8 cellular contexts compared by ENCODE assay signal in the genomic region with DNA sequence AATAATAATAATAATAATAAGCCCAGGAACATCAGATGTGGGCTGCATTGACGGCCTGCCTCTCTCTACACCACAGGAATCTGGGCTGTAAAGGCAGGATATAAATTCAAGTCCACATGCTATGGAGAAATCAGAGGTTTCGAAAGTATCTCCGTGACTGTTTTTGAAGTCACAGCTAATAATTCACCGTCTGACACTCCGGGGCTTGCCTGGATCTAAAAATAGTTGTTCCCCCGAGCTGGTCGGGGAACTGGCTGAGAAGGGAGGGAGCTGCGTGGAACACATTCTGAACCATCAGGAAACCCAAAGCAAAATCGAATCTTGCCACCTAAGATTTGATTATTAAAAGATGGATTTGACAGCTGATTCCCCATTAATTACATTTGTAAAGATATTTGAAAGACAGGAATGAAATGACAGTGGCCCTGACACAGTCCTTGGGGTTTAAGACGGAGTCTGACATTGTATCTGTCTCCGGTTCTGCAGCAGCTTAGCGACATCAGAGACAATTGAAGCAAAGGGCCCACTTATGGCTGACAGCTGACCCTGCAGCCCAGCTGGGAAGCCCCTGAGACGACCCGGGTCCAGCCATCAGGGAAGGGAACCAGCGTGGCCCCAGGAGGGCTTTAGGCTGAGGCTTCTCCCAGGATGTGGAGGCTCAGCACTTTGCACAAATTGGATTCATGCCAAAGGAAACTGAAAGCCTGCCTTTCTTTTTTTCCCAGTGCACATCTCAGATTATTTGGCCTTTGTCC. TPM values are rescaled to one million over a fixed set of nuclear protein-coding genes. Genes with fewer than 3 reads are reported as not detected.
A peak's percentile ranks its signal among the peaks of the same experiment; 100 is the strongest.
DNase-seq lines count a peak whose midpoint lies in the region; ATAC-seq, FAIRE-seq and TF ChIP-seq lines count a peak whose summit lies in the region.

No MANE protein-coding gene starts in this region.

- H3K9me1 ChIP-seq in K562 (ENCODE audit: control insufficient read depth, insufficient read depth, low read length) = no peaks in the 10 kb centered on the region

- H3K9ac ChIP-seq in K562 (ENCODE audit: insufficient read depth in 1 of 2, low read depth in 2 of 2, low read length in 2 of 2) = peak overlapping the region in 1 of 2 experiments; percentile 49; a peak in 1 of 4 replicates
- H3K9ac ChIP-seq in liver (ENCODE audit: low read depth in 1 of 2, low read length in 2 of 2) = peak overlapping the region in 1 of 2 donors; percentile 23

- peaks cover 2% of the 10 kb centered on the region for H3K4me1 Mint-ChIP-seq in activated CD4-positive, alpha-beta T cell treated with anti-CD3 and anti-CD28 coated beads for 36 hours

- no peaks in the 10 kb centered on the region for H3K36me3 ChIP-seq in A673 (ENCODE audit: insufficient read depth, low read length, poor library complexity, severe bottlenecking)
- no peaks in the 10 kb centered on the region for H3K36me3 ChIP-seq in K562 (ENCODE audit: control insufficient read depth, insufficient read depth, low read length)
- no peaks in the 10 kb centered on the region for H3K36me3 ChIP-seq in liver (ENCODE audit: control insufficient read depth in 4 of 4, insufficient read depth in 3 of 4, low read depth in 1 of 4, low read length in 3 of 4)
- H3K36me3 ChIP-seq in transverse colon = no peaks in the 10 kb centered on the region

- CTCF ChIA-PET in A673 (lab: Charles Lee) = no interaction called here
- CTCF ChIA-PET in K562 (lab: Yijun Ruan, JAX; ENCODE audit: low intra/inter-chr PET ratio) = no interaction called here
- CTCF ChIA-PET in activated CD4-positive, alpha-beta T cell treated with anti-CD3 and anti-CD28 coated beads for 36 hours (lab: Charles Lee) = no interaction called here

- WGBS in K562 (ENCODE audit: insufficient coverage, low coverage, missing lambda C conversion rate) = 41% methylated on average over 15 of the region's 15 CpGs
- 50% methylated on average over 15 of the region's 15 CpGs for WGBS in liver
- WGBS in transverse colon (ENCODE audit: low coverage in 1 of 2), 2 donors = 43 to 52% methylated on average over 12 to 15 of the region's 15 CpGs

- H3K4me1 ChIP-seq in A673 (ENCODE audit: insufficient read depth, low read length, poor library complexity, severe bottlenecking) (peaks cover 48% of the 10 kb centered on the region), K562 (replicated peaks in 1 of 2; ENCODE audit: control insufficient read depth in 2 of 2, insufficient read depth in 2 of 2, low read length in 2 of 2) (peaks cover 5 to 16% of the 10 kb centered on the region in 2 experiments), liver (ENCODE audit: control insufficient read depth in 4 of 4, insufficient read depth in 4 of 4, low read length in 3 of 4) (peaks cover 5 to 28% (median 20%) of the 10 kb centered on the region in 4 donors), transverse colon (peaks cover 0 to 19% (median 4%) of the 10 kb centered on the region in 4 donors)

- no peaks in the 10 kb centered on the region for H3K36me3 Mint-ChIP-seq in activated CD4-positive, alpha-beta T cell treated with anti-CD3 and anti-CD28 coated beads for 36 hours (ENCODE audit: low read depth)

- no peaks in the 10 kb centered on the region for H3K27me3 Mint-ChIP-seq in activated CD4-positive, alpha-beta T cell treated with anti-CD3 and anti-CD28 coated beads for 36 hours

- H4K20me1 ChIP-seq in K562 (replicated peaks; ENCODE audit: control insufficient read depth, insufficient read depth, low read length) = no peaks in the 10 kb centered on the region

- H3K27me3 ChIP-seq in A673 (replicated peaks; ENCODE audit: insufficient read depth, low read depth, low read length, poor library complexity) = no peaks in the 10 kb centered on the region
- H3K27me3 ChIP-seq in K562 (ENCODE audit: control insufficient read depth in 2 of 2, insufficient read depth in 2 of 2, low read length in 2 of 2) = peaks cover 0 to 6% of the 10 kb centered on the region in 2 experiments; a peak in 1 of 5 replicates
- H3K27me3 ChIP-seq in liver (ENCODE audit: control insufficient read depth in 4 of 4, insufficient read depth in 4 of 4, low read length in 3 of 4) = no peaks in the 10 kb centered on the region
- H3K27me3 ChIP-seq in transverse colon = no peaks in the 10 kb centered on the region

- no peak for TF ChIP-seq CTCF in A673 (conservative IDR thresholded peaks at IDR 0.05; ENCODE audit: low read depth, low read length)
- no peak for TF ChIP-seq CTCF in K562 (IDR thresholded peaks at IDR 0.05 in 2 of 3, conservative IDR thresholded peaks at IDR 0.05 in 1 of 3; ENCODE audit: insufficient read depth in 2 of 3, low read depth in 1 of 3, low read length in 3 of 3)
- no peak for TF ChIP-seq CTCF in liver (IDR thresholded peaks at IDR 0.05; ENCODE audit: low read depth, low read length, missing input control)
- no peak for TF ChIP-seq CTCF in transverse colon (IDR thresholded peaks at IDR 0.05)

- no peak for FAIRE-seq in K562 (lab: Jason Lieb, UNC)

- TF ChIP-seq EP300 in K562 (IDR thresholded peaks at IDR 0.05; ENCODE audit: low read length) (no peak), transverse colon (IDR thresholded peaks at IDR 0.05; ENCODE audit: low read depth) (no peak)

- H3K9me3 Mint-ChIP-seq in activated CD4-positive, alpha-beta T cell treated with anti-CD3 and anti-CD28 coated beads for 36 hours (ENCODE audit: low read depth) = no peaks in the 10 kb centered on the region

- no peaks in the 10 kb centered on the region for H3K79me2 ChIP-seq in K562 (ENCODE audit: control insufficient read depth, insufficient read depth, low read length)

- peak; percentile 49 for DNase-seq in A673 (ENCODE audit: low spot score)
- DNase-seq in K562 (ENCODE audit: extremely low read depth in 1 of 4, low spot score in 3 of 4) = no peak
- no peak for DNase-seq in transverse colon
- no peak for DNase-seq in activated gamma-delta T cell treated with Interleukin-2 at 50 U/mL for 16 hours
- no peak for DNase-seq in NCI-H2171 (lab: John Stamatoyannopoulos, UW)
- no peak for DNase-seq in activated CD4-positive, alpha-beta T cell treated with anti-CD3 and anti-CD28 coated beads for 36 hours

- intact Hi-C loops in A673 (cut with micrococcal nuclease; ENCODE audit: unreplicated experiment) (no loop called here), K562 (cut with micrococcal nuclease) (no loop called here), transverse colon (cut with DNase I; ENCODE audit: low total_unique reads) (no loop called here)
- intact Hi-C loops in activated CD4-positive, alpha-beta T cell treated with anti-CD3 and anti-CD28 coated beads for 36 hours (cut with DNase I, micrococcal nuclease) = no loop called here

- TF ChIP-seq RAD21 in K562 (CRISPR knock-in tag; conservative IDR thresholded peaks at IDR 0.05 in 1 of 2, IDR thresholded peaks at IDR 0.05 in 1 of 2) (no peak), liver (IDR thresholded peaks at IDR 0.05) (peak in 1 of 2 donors; percentile 20)

- BruUV-seq in A673 (replicated peaks; lab: Mats Ljungman, UMichigan) = no TSS peak
- no TSS peak for BruUV-seq in K562 (replicated peaks; lab: Mats Ljungman, UMichigan)

- TF ChIP-seq POLR2A in K562 (conservative IDR thresholded peaks at IDR 0.05) = no peak
- no peak for TF ChIP-seq POLR2A in transverse colon (IDR thresholded peaks at IDR 0.05)

- no peak overlapping the region for H3K27ac Mint-ChIP-seq in activated CD4-positive, alpha-beta T cell treated with anti-CD3 and anti-CD28 coated beads for 36 hours

- POLR2A ChIA-PET in A673 (lab: Charles Lee; ENCODE audit: low non-redundant PET) = no interaction called here
- POLR2A ChIA-PET in K562 (lab: Yijun Ruan, JAX) = interaction anchor here (0.8 to 1.3 kb wide), 4 partner anchors 12 to 141 kb away, joined by 3 read pairs; a partner anchor contains a TSS
- POLR2A ChIA-PET in activated CD4-positive, alpha-beta T cell treated with anti-CD3 and anti-CD28 coated beads for 36 hours (lab: Charles Lee) = no interaction called here

- H3K9me3 ChIP-seq in A673 (ENCODE audit: low read depth, low read length, poor library complexity, severe bottlenecking) (no peaks in the 10 kb centered on the region), K562 (replicated peaks; ENCODE audit: control insufficient read depth, insufficient read depth, low read depth, low read length) (no peaks in the 10 kb centered on the region), liver (ENCODE audit: control insufficient read depth in 4 of 4, low read length in 3 of 4) (no peaks in the 10 kb centered on the region), transverse colon (no peaks in the 10 kb centered on the region)

- ATAC-seq in GM21825 (IDR thresholded peaks at IDR 0.05; ENCODE audit: unreplicated experiment) (peak; percentile 59), K562 (no peak)
- no peak for ATAC-seq in activated CD4-positive, alpha-beta T cell treated with anti-CD3 and anti-CD28 coated beads for 36 hours

- H3K27ac ChIP-seq in A673 (ENCODE audit: low read depth, low read length, poor library complexity, severe bottlenecking) (peak overlapping the region; percentile 28), K562 (ENCODE audit: extremely low read depth, low read depth, low read length) (no peak overlapping the region), liver (ENCODE audit: low read depth in 1 of 2, low read length in 2 of 2) (peak overlapping the region in 1 of 2 donors; percentile 28), transverse colon (peak overlapping the region; percentile 56 to 81 (median 72))

- no peak overlapping the region for H3K4me2 ChIP-seq in K562 (ENCODE audit: insufficient read depth, low read length)

- H3K4me3 Mint-ChIP-seq in activated CD4-positive, alpha-beta T cell treated with anti-CD3 and anti-CD28 coated beads for 36 hours = no peak overlapping the region

- no peak overlapping the region for H2AFZ ChIP-seq in K562 (ENCODE audit: low read depth, low read length)

- no peak overlapping the region for H3K4me3 ChIP-seq in A673 (ENCODE audit: low read depth, low read length, poor library complexity, severe bottlenecking)
- no peak overlapping the region for H3K4me3 ChIP-seq in K562
- H3K4me3 ChIP-seq in liver (ENCODE audit: low read depth in 1 of 3, low read length in 3 of 3) = no peak overlapping the region
- H3K4me3 ChIP-seq in transverse colon = peak overlapping the region in 1 of 4 donors; percentile 21

- in situ Hi-C loops in K562 (cut with MboI) (no loop called here), transverse colon (cut with MboI; ENCODE audit: low pct_ligation_motif_present in 1 of 4, low pct_unique_long_range_greater_than_20kb in 1 of 4, low sequenced_read_pairs in 3 of 4) (loop anchor here in 1 of 4 donors (25.0 kb wide), 1 partner anchor 287 kb away; no protein-coding TSS in a partner anchor)

RNA-seq across cellular contexts. Expression of a gene that starts 35.2 kb away (rescaled TPM):
- 57.3 and 70.1 TPM in 2 replicates for total RNA-seq in A673 (2021)
- 54.5 and 86.4 TPM in 2 replicates for total RNA-seq in K562 (2011; cell fraction: chromatin; rRNA removed; ENCODE audit: low replicate concordance)
- 136 and 139 TPM in 2 replicates for total RNA-seq in K562 (2011; cell fraction: nucleolus; rRNA removed)
- 92.4 and 113 TPM in 2 replicates for total RNA-seq in K562 (2011; cell fraction: nucleoplasm; rRNA removed)
- total RNA-seq in K562 (2014; rRNA removed) = 6.9 and 10.3 TPM in 2 replicates
- total RNA-seq in K562 (2014; rRNA removed; fragmentation: Illumina TruSeq; extraction: Trizol) = 7.4 and 8.0 TPM in 2 replicates
- total RNA-seq in K562 (2015; rRNA removed; fragmentation: Illumina TruSeq; extraction: Trizol) = 4.5 TPM in 2 replicates
- total RNA-seq in K562 (2021) = 23.9 and 25.2 TPM in 2 replicates
- 11.7 and 19.1 TPM in 2 replicates for polyA plus RNA-seq in K562 (2011; rRNA removed)
- polyA plus RNA-seq in K562 (2011; cell fraction: cytosol; rRNA removed) = 6.6 and 12.0 TPM in 2 replicates
- 52.6 and 53.4 TPM in 2 replicates for polyA plus RNA-seq in K562 (2011; cell fraction: nucleus; rRNA removed)
- 14.7 and 29.2 TPM in 2 replicates for polyA plus RNA-seq in K562 (2012)
- 11.1 and 12.6 TPM in 2 replicates for polyA plus RNA-seq in K562 (2014; fragmentation: Illumina TruSeq; extraction: Trizol)
- 1 to 10 TPM; 3.2 to 3.7 TPM for polyA plus RNA-seq in K562 (2014; fragmentation: Nextera tagmentation; extraction: Ambion mirVana)
- 8.6 and 10.2 TPM in 2 replicates for polyA plus RNA-seq in K562 (2014; rRNA removed)
- 33.0 and 43.0 TPM in 2 replicates for polyA minus RNA-seq in K562 (2011; rRNA and poly(A)+ RNA removed)
- polyA minus RNA-seq in K562 (2011; cell fraction: cytosol; rRNA and poly(A)+ RNA removed) = 10.3 and 16.2 TPM in 2 replicates
- 87.2 and 133 TPM in 2 replicates for polyA minus RNA-seq in K562 (2011; cell fraction: nucleus; rRNA and poly(A)+ RNA removed)
- total RNA-seq in liver = 10 to 100 TPM; 17.7 to 26.6 TPM
- 100 to 1,000 TPM in 1 of 2 donors, 10 to 100 TPM in 1; 11.0 to 124 TPM for polyA plus RNA-seq in liver
- 100 to 1,000 TPM; 140 to 304 (median 291) TPM for total RNA-seq in transverse colon
- total RNA-seq in activated CD4-positive, alpha-beta T cell treated with anti-CD3 and anti-CD28 coated beads for 36 hours = 100 to 1,000 TPM; 107 to 114 TPM
